11 cellular contexts compared by ENCODE assay signal in the genomic region with DNA sequence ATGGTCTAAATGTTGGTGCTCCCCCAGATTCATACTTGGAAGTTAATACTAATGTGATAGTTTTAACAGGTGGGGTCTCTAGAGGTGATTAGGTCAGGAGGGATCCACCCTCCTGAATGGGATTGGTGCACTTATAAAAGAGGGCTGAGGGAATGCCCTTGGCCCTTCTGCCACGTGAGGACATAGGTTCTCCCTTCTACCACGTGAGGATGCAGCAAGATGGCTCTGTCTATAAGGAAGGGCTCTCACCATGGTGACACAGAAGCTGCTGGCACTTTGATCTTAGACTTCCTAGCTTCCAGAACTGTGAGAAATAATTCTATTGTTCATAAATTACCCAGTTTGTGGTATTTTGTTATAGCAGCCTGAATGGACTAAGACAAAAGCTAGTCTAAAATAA. TPM values are rescaled to one million over a fixed set of nuclear protein-coding genes. Genes with fewer than 3 reads are reported as not detected.
DNase-seq lines count a peak whose midpoint lies in the region; ATAC-seq, FAIRE-seq and TF ChIP-seq lines count a peak whose summit lies in the region.
"Had no signal": no experiment of that assay in that cellular context is flagged by ENCODE, and none has a peak within 500 bp of the region (broad histone marks: within the 10 kb centered on the region; RNA-seq: fewer than 3 reads in every experiment).

No MANE protein-coding gene starts in this region.

- H3K9me3 ChIP-seq in HepG2 (ENCODE audit: low read length), result no peaks in the 10 kb centered on the region

- H3K36me3 Mint-ChIP-seq in WTC11 (peaks cover 30% of the 10 kb centered on the region), type B pancreatic cell (peaks cover 39% of the 10 kb centered on the region)

- H3K27ac Mint-ChIP-seq in WTC11 (no peak overlapping the region), type B pancreatic cell (peak overlapping the region; percentile 92)
- H3K27ac Mint-ChIP-seq: activated CD8-positive, alpha-beta T cell treated with anti-CD3 and anti-CD28 coated beads, Interleukin-2, amount 10 ng/mL, durations not matched to agents 7 days and 5 days had no signal

- TF ChIP-seq POLR2A in HepG2 (IDR thresholded peaks at IDR 0.05; ENCODE audit: insufficient read depth in 1 of 2, low read depth in 2 of 2, low read length in 2 of 2), result no peak

- peaks cover 25% of the 10 kb centered on the region for H3K4me1 Mint-ChIP-seq in WTC11
- peaks cover 26% of the 10 kb centered on the region for H3K4me1 Mint-ChIP-seq in type B pancreatic cell (ENCODE audit: unreplicated experiment)

- H3K27ac ChIP-seq in HepG2 (ENCODE audit: extremely low read length, insufficient read depth, low read length), result no peak overlapping the region

- POLR2A ChIA-PET in WTC11 (lab: Charles Lee) (no interaction called here), HepG2 (lab: Yijun Ruan, JAX) (no interaction called here)

- TF ChIP-seq RAD21 in HepG2 (CRISPR knock-in tag; IDR thresholded peaks at IDR 0.05), result no peak

- 0 out of 2 replicates have a peak, but pooled peaks cover 5% of the 10 kb centered on the region for H3K9me3 Mint-ChIP-seq in WTC11
- no peaks in the 10 kb centered on the region for H3K9me3 Mint-ChIP-seq in type B pancreatic cell

- TSS peak; percentile 45 for BruUV-seq in HepG2 (replicated peaks; lab: Mats Ljungman, UMichigan)

- H3K4me3 Mint-ChIP-seq in WTC11, result peak overlapping the region; percentile 88
- peak overlapping the region; percentile 98 for H3K4me3 Mint-ChIP-seq in type B pancreatic cell

- no peak for ATAC-seq in WTC11
- no peak for ATAC-seq in HepG2
- ATAC-seq in HG03521 (IDR thresholded peaks at IDR 0.05; ENCODE audit: unreplicated experiment), result no peak
- ATAC-seq in HG03457 (IDR thresholded peaks at IDR 0.05; ENCODE audit: unreplicated experiment), result no peak

- DNase-seq in NCI-H748 (lab: John Stamatoyannopoulos, UW; ENCODE audit: unreplicated experiment) (peak; percentile 28), NCI-H748 treated with DMSO at 0.1 percent for 48 hours (lab: John Stamatoyannopoulos, UW) (no peak), WTC11 (ENCODE audit: low spot score) (no peak), HepG2 (ENCODE audit: low spot score) (no peak), type B pancreatic cell (ENCODE audit: extremely low spot score, unreplicated experiment) (no peak), retina (no peak)
- DNase-seq: activated CD8-positive, alpha-beta T cell treated with anti-CD3 and anti-CD28 coated beads, Interleukin-2, amount 10 ng/mL, durations not matched to agents 7 days and 5 days had no signal

- in situ Hi-C loops in HepG2 (cut with HindIII; ENCODE audit: extremely low pct_ligation_motif_present, low pct_unique_long_range_greater_than_20kb), result loop anchor here (25.0 kb wide), 1 partner anchor 476 kb away; a partner anchor contains a TSS

- no peaks in the 10 kb centered on the region for H3K79me2 ChIP-seq in HepG2 (ENCODE audit: insufficient read depth, low read length)

- H3K36me3 ChIP-seq in HepG2 (replicated peaks in 1 of 2; ENCODE audit: control insufficient read depth in 1 of 2, insufficient read depth in 2 of 2, low read length in 2 of 2), result peaks cover 2 to 15% of the 10 kb centered on the region in 2 experiments; a peak in 3 of 5 replicates

- no peak for FAIRE-seq in HepG2 (lab: Jason Lieb, UNC)
- FAIRE-seq: GM12892 had no signal

- peak overlapping the region; percentile 76; the same call in 1 of the 2 replicates for H3K9ac ChIP-seq in HepG2 (ENCODE audit: insufficient read depth, low read depth, low read length)

- peaks cover 37% of the 10 kb centered on the region for H3K4me1 ChIP-seq in HepG2 (ENCODE audit: insufficient read depth, low read length)

- intact Hi-C loops in HepG2 (cut with micrococcal nuclease; ENCODE audit: unreplicated experiment), result loop anchor here (10.0 kb wide), 1 partner anchor 474 kb away; a partner anchor contains a TSS

- CTCF ChIA-PET in WTC11 (lab: Charles Lee), result interaction anchor here (1.2 kb wide), 1 partner anchor 275 kb away, joined by 4 read pairs; no protein-coding TSS in a partner anchor
- CTCF ChIA-PET in HepG2 (lab: Yijun Ruan, JAX; ENCODE audit: low intra/inter-chr PET ratio, low total read pairs), result no interaction called here

- WGBS in HepG2 (ENCODE audit: low lambda C conversion rate), result 58% methylated on average over 2 of the region's 2 CpGs

- TF ChIP-seq EP300 in HepG2 (IDR thresholded peaks at IDR 0.05; ENCODE audit: low read depth in 2 of 2, low read length in 2 of 2) (no peak), HepG2 (CRISPR knock-in tag; IDR thresholded peaks at IDR 0.05; ENCODE audit: borderline replicate concordance) (no peak)

- H3K27me3 Mint-ChIP-seq in WTC11 (ENCODE audit: low read depth), result peaks cover 30% of the 10 kb centered on the region
- H3K27me3 Mint-ChIP-seq in type B pancreatic cell, result no peaks in the 10 kb centered on the region

- no peak for TF ChIP-seq CTCF in WTC11 (IDR thresholded peaks at IDR 0.05)
- no peak for TF ChIP-seq CTCF in HepG2 (CRISPR knock-in tag; IDR thresholded peaks at IDR 0.05)
- no peak for TF ChIP-seq CTCF in type B pancreatic cell (conservative IDR thresholded peaks at IDR 0.05)

- H3K4me2 ChIP-seq in HepG2 (ENCODE audit: low read depth, low read length), result peak overlapping the region; percentile 99

- no peaks in the 10 kb centered on the region; the same call in 1 of the 2 replicates for H4K20me1 ChIP-seq in HepG2 (ENCODE audit: insufficient read depth, low read length)

- peak overlapping the region; percentile 63 to 81 (median 77); a peak in 5 of 6 replicates for H3K4me3 ChIP-seq in HepG2 (replicated peaks in 1 of 3; ENCODE audit: insufficient read depth in 1 of 3, low read depth in 2 of 3, low read length in 3 of 3)

- no peak overlapping the region for H2AFZ ChIP-seq in HepG2 (ENCODE audit: low read length)

- no peaks in the 10 kb centered on the region for H3K27me3 ChIP-seq in HepG2 (ENCODE audit: control insufficient read depth in 1 of 2, insufficient read depth in 2 of 2, low read length in 2 of 2)

TF ChIP-seq in WTC11, 78 proteins besides CTCF, POLR2A, EP300 and RAD21 (continues in another document):
- no peak for TF ChIP-seq ZNF317 (CRISPR knock-in tag; IDR thresholded peaks at IDR 0.05; ENCODE audit: borderline replicate concordance, low read depth)
- TF ChIP-seq, protein P1, sequence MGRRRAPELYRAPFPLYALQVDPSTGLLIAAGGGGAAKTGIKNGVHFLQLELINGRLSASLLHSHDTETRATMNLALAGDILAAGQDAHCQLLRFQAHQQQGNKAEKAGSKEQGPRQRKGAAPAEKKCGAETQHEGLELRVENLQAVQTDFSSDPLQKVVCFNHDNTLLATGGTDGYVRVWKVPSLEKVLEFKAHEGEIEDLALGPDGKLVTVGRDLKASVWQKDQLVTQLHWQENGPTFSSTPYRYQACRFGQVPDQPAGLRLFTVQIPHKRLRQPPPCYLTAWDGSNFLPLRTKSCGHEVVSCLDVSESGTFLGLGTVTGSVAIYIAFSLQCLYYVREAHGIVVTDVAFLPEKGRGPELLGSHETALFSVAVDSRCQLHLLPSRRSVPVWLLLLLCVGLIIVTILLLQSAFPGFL (CRISPR knock-in tag; IDR thresholded peaks at IDR 0.05; ENCODE audit: borderline replicate concordance), result no peak

TF ChIP-seq in HepG2, 621 proteins besides CTCF, POLR2A, EP300 and RAD21:
- TF ChIP-seq ZNF12 (CRISPR knock-in tag; IDR thresholded peaks at IDR 0.05), result 0 out of 2 replicates have a peak, but pooled peaks have one; percentile 17
- TF ChIP-seq, protein P2, sequence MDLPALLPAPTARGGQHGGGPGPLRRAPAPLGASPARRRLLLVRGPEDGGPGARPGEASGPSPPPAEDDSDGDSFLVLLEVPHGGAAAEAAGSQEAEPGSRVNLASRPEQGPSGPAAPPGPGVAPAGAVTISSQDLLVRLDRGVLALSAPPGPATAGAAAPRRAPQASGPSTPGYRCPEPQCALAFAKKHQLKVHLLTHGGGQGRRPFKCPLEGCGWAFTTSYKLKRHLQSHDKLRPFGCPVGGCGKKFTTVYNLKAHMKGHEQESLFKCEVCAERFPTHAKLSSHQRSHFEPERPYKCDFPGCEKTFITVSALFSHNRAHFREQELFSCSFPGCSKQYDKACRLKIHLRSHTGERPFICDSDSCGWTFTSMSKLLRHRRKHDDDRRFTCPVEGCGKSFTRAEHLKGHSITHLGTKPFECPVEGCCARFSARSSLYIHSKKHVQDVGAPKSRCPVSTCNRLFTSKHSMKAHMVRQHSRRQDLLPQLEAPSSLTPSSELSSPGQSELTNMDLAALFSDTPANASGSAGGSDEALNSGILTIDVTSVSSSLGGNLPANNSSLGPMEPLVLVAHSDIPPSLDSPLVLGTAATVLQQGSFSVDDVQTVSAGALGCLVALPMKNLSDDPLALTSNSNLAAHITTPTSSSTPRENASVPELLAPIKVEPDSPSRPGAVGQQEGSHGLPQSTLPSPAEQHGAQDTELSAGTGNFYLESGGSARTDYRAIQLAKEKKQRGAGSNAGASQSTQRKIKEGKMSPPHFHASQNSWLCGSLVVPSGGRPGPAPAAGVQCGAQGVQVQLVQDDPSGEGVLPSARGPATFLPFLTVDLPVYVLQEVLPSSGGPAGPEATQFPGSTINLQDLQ (CRISPR knock-in tag; IDR thresholded peaks at IDR 0.05), result no peak
TF ChIP-seq in HepG2: peak in this region for 1.

RNA-seq across cellular contexts. Expression of a gene that starts 1.1 kb away (rescaled TPM):
- total RNA-seq in WTC11 (2021) (9.1 to 12.3 TPM (median 10.0 TPM) in 3 replicates), HepG2 (2016; rRNA removed; fragmentation: Illumina TruSeq; extraction: Trizol) (6.1 and 6.8 TPM in 2 replicates), type B pancreatic cell (ENCODE audit: low replicate concordance) (14.3 and 27.1 TPM in 2 replicates)
- 2.6 and 3.5 TPM in 2 replicates for total RNA-seq in HepG2 (2016; cell fraction: cytosol; rRNA removed; fragmentation: Illumina TruSeq; extraction: Trizol; ENCODE audit: low read depth)
- 5.8 and 6.3 TPM in 2 replicates for total RNA-seq in HepG2 (2016; cell fraction: insoluble cytoplasmic fraction; rRNA removed; fragmentation: Illumina TruSeq; extraction: Trizol)
- 6.1 and 7.1 TPM in 2 replicates for total RNA-seq in HepG2 (2016; cell fraction: membrane; rRNA removed; fragmentation: Illumina TruSeq; extraction: Trizol)
- total RNA-seq in HepG2 (2016; cell fraction: nucleus; rRNA removed; fragmentation: Illumina TruSeq; extraction: Trizol), result 9.6 and 14.1 TPM in 2 replicates
- polyA plus RNA-seq in HepG2 (2011; rRNA removed), result 9.1 and 10.2 TPM in 2 replicates
- 2.0 and 3.2 TPM in 2 replicates for polyA plus RNA-seq in HepG2 (2011; cell fraction: cytosol; rRNA removed)
- polyA plus RNA-seq in HepG2 (2011; cell fraction: nucleus; rRNA removed), result 17.7 and 24.1 TPM in 2 replicates
- 4.3 TPM in 2 replicates for polyA plus RNA-seq in HepG2 (2012)
- 5.7 and 7.8 TPM in 2 replicates for polyA plus RNA-seq in HepG2 (2016; cell fraction: cytosol; fragmentation: Illumina TruSeq; extraction: Trizol; ENCODE audit: low read depth)
- polyA plus RNA-seq in HepG2 (2016; cell fraction: insoluble cytoplasmic fraction; fragmentation: Illumina TruSeq; extraction: Trizol; ENCODE audit: low read depth), result 10.7 and 15.3 TPM in 2 replicates
- polyA plus RNA-seq in HepG2 (2016; cell fraction: membrane; fragmentation: Illumina TruSeq; extraction: Trizol; ENCODE audit: low read depth), result 10.6 and 12.0 TPM in 2 replicates
- polyA plus RNA-seq in HepG2 (2016; cell fraction: nucleus; fragmentation: Illumina TruSeq; extraction: Trizol; ENCODE audit: insufficient read depth, low read depth), result 22.4 and 25.6 TPM in 2 replicates
- 0.49 and 1.2 TPM in 2 replicates for polyA minus RNA-seq in HepG2 (2011; rRNA and poly(A)+ RNA removed; ENCODE audit: low replicate concordance)
- polyA minus RNA-seq in HepG2 (2011; cell fraction: cytosol; rRNA and poly(A)+ RNA removed), result 0.69 and 0.97 TPM in 2 replicates
- polyA minus RNA-seq in HepG2 (2011; cell fraction: nucleus; rRNA and poly(A)+ RNA removed), result 18.7 and 20.9 TPM in 2 replicates
- total RNA-seq: activated CD8-positive, alpha-beta T cell treated with anti-CD3 and anti-CD28 coated beads, Interleukin-2, amount 10 ng/mL, durations not matched to agents 7 days and 5 days; OCI-LY7 had no signal
